ENCODE assay signal across 1 cellular context in genomic region chr12:53755451-53756290, GRCh38.
TF ChIP-seq lines count a peak whose summit lies in the region.

No MANE protein-coding gene starts in this region.

TF ChIP-seq in H1, 55 proteins besides CTCF, POLR2A, EP300 and RAD21:
- TF ChIP-seq SUZ12 (IDR thresholded peaks at IDR 0.05; ENCODE audit: low read length) = no peak
- TF ChIP-seq SIN3A (conservative IDR thresholded peaks at IDR 0.05 in 1 of 2, IDR thresholded peaks at IDR 0.05 in 1 of 2; ENCODE audit: low read depth in 1 of 2, low read length in 2 of 2) = no peak
